ENCODE assay signal across 8 cellular contexts in genomic region chr3:45224824-45225464, GRCh38. TPM values are rescaled to one million over a fixed set of nuclear protein-coding genes. Genes with fewer than 3 reads are reported as not detected.
DNase-seq lines count a peak whose midpoint lies in the region; ATAC-seq, FAIRE-seq and TF ChIP-seq lines count a peak whose summit lies in the region.

No MANE protein-coding gene starts in this region.

- in situ Hi-C loops in GM12878 (cut with MboI) = loop anchor here (10.0 kb wide), 1 partner anchor 440 kb away; no protein-coding TSS in a partner anchor

- DNase-seq in BE2C (peak; percentile 60), GM18507 (ENCODE audit: extremely low spot score, insufficient read length, low read depth) (no peak), Peyer's patch (peak; percentile 22 to 69 (median 67)), GM12878 (ENCODE audit: low read depth, low spot score) (no peak), hypothalamus (lab: John Stamatoyannopoulos, UW) (peak in 48 of 51 donors; percentile 23 to 85 (median 61)), prostate gland (ENCODE audit: low spot score) (peak; percentile 72), OCI-LY7 (ENCODE audit: low spot score) (no peak)

- no TSS peak for BruUV-seq in GM12878 (replicated peaks; lab: Mats Ljungman, UMichigan)
- BruUV-seq in OCI-LY7 (replicated peaks; lab: Mats Ljungman, UMichigan) = no TSS peak

- POLR2A ChIA-PET in GM12878 (lab: Charles Lee) = no interaction called here
- POLR2A ChIA-PET in OCI-LY7 (lab: Charles Lee) = no interaction called here

- no peak overlapping the region for H2AFZ ChIP-seq in GM12878 (ENCODE audit: control insufficient read depth, low read depth, low read length)
- no peak overlapping the region for H2AFZ ChIP-seq in OCI-LY7 (ENCODE audit: low read length)

- no peaks in the 10 kb centered on the region for H3K79me2 ChIP-seq in GM12878 (ENCODE audit: control insufficient read depth, insufficient read depth, low read length)
- H3K79me2 ChIP-seq in OCI-LY7 (ENCODE audit: insufficient read depth, low read depth, low read length) = no peaks in the 10 kb centered on the region

- no peak overlapping the region for H3K9ac ChIP-seq in GM12878 (ENCODE audit: control insufficient read depth, insufficient read depth, low read length)

- RAD21 ChIA-PET in GM12878 (lab: Charles Lee; ENCODE audit: unreplicated experiment) = no interaction called here

- peak; percentile 33 for TF ChIP-seq CTCF in BE2C (IDR thresholded peaks at IDR 0.05; ENCODE audit: low read depth, low read length)
- peak in 4 of 6 experiments; percentile 19 to 52 (median 43) for TF ChIP-seq CTCF in Peyer's patch (IDR thresholded peaks at IDR 0.05)
- TF ChIP-seq CTCF in GM12878 (IDR thresholded peaks at IDR 0.05 in 2 of 3, conservative IDR thresholded peaks at IDR 0.05 in 1 of 3; ENCODE audit: control insufficient read depth in 2 of 3, extremely low read depth in 1 of 3, insufficient read depth in 1 of 3, low read depth in 3 of 3, low read length in 3 of 3) = peak in 2 of 3 experiments; percentile 34 to 56; a peak in 3 of 6 replicates
- peak; percentile 26 to 75 (median 55) for TF ChIP-seq CTCF in prostate gland (IDR thresholded peaks at IDR 0.05)
- no peak for TF ChIP-seq CTCF in OCI-LY7 (conservative IDR thresholded peaks at IDR 0.05; ENCODE audit: low read length)

- H3K9me2 ChIP-seq in OCI-LY7 (ENCODE audit: insufficient read depth, low read length) = no peaks in the 10 kb centered on the region

- no peak overlapping the region for H3K27ac ChIP-seq in Peyer's patch
- no peak overlapping the region for H3K27ac ChIP-seq in GM12878 (ENCODE audit: control insufficient read depth, insufficient read depth)
- peak overlapping the region in 1 of 2 donors; percentile 41 for H3K27ac ChIP-seq in prostate gland
- H3K27ac ChIP-seq in OCI-LY7 (ENCODE audit: low read depth, low read length, poor library complexity, severe bottlenecking) = no peak overlapping the region

- CTCF ChIA-PET in GM12878 (lab: Yijun Ruan, JAX) (interaction anchor here (0.7 to 2.9 kb wide), 5 partner anchors 14 to 184 kb away, joined by 3 to 10 read pairs (median 4); no protein-coding TSS in a partner anchor), OCI-LY7 (lab: Charles Lee; ENCODE audit: unreplicated experiment) (no interaction called here)

- H3K4me2 ChIP-seq in GM12878 (ENCODE audit: control insufficient read depth, insufficient read depth) (peak overlapping the region; percentile 74), OCI-LY7 (ENCODE audit: low read length) (no peak overlapping the region)

- peak; percentile 25 for ATAC-seq in HG03342 (IDR thresholded peaks at IDR 0.05; ENCODE audit: unreplicated experiment)
- peak; percentile 59 for ATAC-seq in GM12878

- H3K4me1 ChIP-seq in BE2C (no peaks in the 10 kb centered on the region), Peyer's patch (peaks cover 0 to 14% (median 8%) of the 10 kb centered on the region in 4 donors), GM12878 (ENCODE audit: control insufficient read depth, insufficient read depth, low read length) (no peaks in the 10 kb centered on the region), prostate gland (replicated peaks) (no peaks in the 10 kb centered on the region), OCI-LY7 (ENCODE audit: insufficient read depth, low read length, poor library complexity, severe bottlenecking) (no peaks in the 10 kb centered on the region)

- TF ChIP-seq EP300 in GM12878 (IDR thresholded peaks at IDR 0.05; ENCODE audit: borderline replicate concordance in 1 of 2, control insufficient read depth in 1 of 2, low read depth in 2 of 2, low read length in 2 of 2) = no peak

- 0 out of 2 replicates have a peak, but pooled peaks have one; percentile 19 for TF ChIP-seq RAD21 in GM12878 (IDR thresholded peaks at IDR 0.05; ENCODE audit: insufficient read depth, low read depth, low read length)

- SMC1A ChIA-PET in GM12878 (lab: Charles Lee; ENCODE audit: uncharacterized antibody, unreplicated experiment) = interaction anchor here (1.2 kb wide), 1 partner anchor 152 kb away, joined by 3 read pairs; no protein-coding TSS in a partner anchor

- FAIRE-seq in GM18507 (lab: Jason Lieb, UNC) (peak; percentile 46), GM12878 (lab: Jason Lieb, UNC) (no peak)

- no peaks in the 10 kb centered on the region for H4K20me1 ChIP-seq in GM12878 (ENCODE audit: control insufficient read depth, insufficient read depth)
- no peaks in the 10 kb centered on the region for H4K20me1 ChIP-seq in OCI-LY7 (ENCODE audit: insufficient read depth, low read length)

- peaks cover 30% of the 10 kb centered on the region for H3K27me3 ChIP-seq in BE2C
- peaks cover 0 to 13% of the 10 kb centered on the region in 2 donors for H3K27me3 ChIP-seq in Peyer's patch
- peaks cover 3 to 13% of the 10 kb centered on the region in 2 experiments for H3K27me3 ChIP-seq in GM12878 (replicated peaks in 1 of 2; ENCODE audit: control insufficient read depth in 2 of 2, insufficient read depth in 2 of 2, low read length in 1 of 2)
- H3K27me3 ChIP-seq in prostate gland (replicated peaks; ENCODE audit: insufficient read depth) = no peaks in the 10 kb centered on the region

- TF ChIP-seq POLR2A in Peyer's patch (IDR thresholded peaks at IDR 0.05) (no peak), GM12878 (IDR thresholded peaks at IDR 0.05; ENCODE audit: low read depth, low read length) (no peak), prostate gland (IDR thresholded peaks at IDR 0.05) (no peak)

- H3K9me3 ChIP-seq in BE2C (no peaks in the 10 kb centered on the region), Peyer's patch (no peaks in the 10 kb centered on the region), GM12878 (replicated peaks; ENCODE audit: control insufficient read depth, insufficient read depth, low read length) (no peaks in the 10 kb centered on the region), prostate gland (no peaks in the 10 kb centered on the region), OCI-LY7 (ENCODE audit: low read length) (no peaks in the 10 kb centered on the region)

- intact Hi-C loops in GM12878 (cut with micrococcal nuclease; ENCODE audit: unreplicated experiment) = no loop called here
- intact Hi-C loops in prostate gland (cut with DNase I) = loop anchor here (2.0 to 10.0 kb wide), 4 partner anchors 188 to 440 kb away; partner anchors contain the start of gene LIMD1
- intact Hi-C loops in OCI-LY7 (cut with micrococcal nuclease; ENCODE audit: unreplicated experiment) = no loop called here

- H3K4me3 ChIP-seq in BE2C (ENCODE audit: low read depth, low read length) (peak overlapping the region; percentile 28), Peyer's patch (peak overlapping the region; percentile 15 to 66 (median 58)), GM12878 (no peak overlapping the region), prostate gland (peak overlapping the region; percentile 41 to 54), OCI-LY7 (ENCODE audit: low read depth, low read length, poor library complexity, severe bottlenecking) (no peak overlapping the region)

- WGBS in GM12878 (ENCODE audit: insufficient coverage, insufficient replicate concordance, low lambda C conversion rate, missing lambda C conversion rate) = 12% methylated on average over 62 of the region's 62 CpGs
- WGBS in prostate gland = 3% methylated on average over 25 of the region's 62 CpGs

- H3K36me3 ChIP-seq in BE2C (no peaks in the 10 kb centered on the region), Peyer's patch (no peaks in the 10 kb centered on the region), GM12878 (ENCODE audit: control insufficient read depth in 2 of 2, insufficient read depth in 2 of 2, low read length in 1 of 2) (no peaks in the 10 kb centered on the region), prostate gland (no peaks in the 10 kb centered on the region), OCI-LY7 (ENCODE audit: insufficient read depth, low read length) (no peaks in the 10 kb centered on the region)

TF ChIP-seq in GM12878, 131 proteins besides CTCF, POLR2A, EP300 and RAD21:
- peak; percentile 31; the same call in 1 of the 2 replicates for TF ChIP-seq SMC3 (IDR thresholded peaks at IDR 0.05; ENCODE audit: borderline replicate concordance, low read length)
- TF ChIP-seq EED (IDR thresholded peaks at IDR 0.05; ENCODE audit: low read depth) = no peak
- TF ChIP-seq IKZF1 (conservative IDR thresholded peaks at IDR 0.05) = 0 out of 2 replicates have a peak, but pooled peaks have one; percentile 18
- TF ChIP-seq NFXL1 (IDR thresholded peaks at IDR 0.05; ENCODE audit: borderline replicate concordance) = 0 out of 2 replicates have a peak, but pooled peaks have one; percentile 22
- TF ChIP-seq SUZ12 (IDR thresholded peaks at IDR 0.05; ENCODE audit: unreplicated experiment) = peak; percentile 100
- no peak for TF ChIP-seq NFIC (IDR thresholded peaks at IDR 0.05; ENCODE audit: low read depth, low read length)
- TF ChIP-seq GATAD2B (conservative IDR thresholded peaks at IDR 0.05; ENCODE audit: low read depth) = peak; percentile 36; the same call in 1 of the 2 replicates
- peak; percentile 47; the same call in 1 of the 2 replicates for TF ChIP-seq LARP7 (IDR thresholded peaks at IDR 0.05)
- TF ChIP-seq HDGF (IDR thresholded peaks at IDR 0.05) = no peak
- TF ChIP-seq DPF2 (IDR thresholded peaks at IDR 0.05) = peak; percentile 37; the same call in 1 of the 2 replicates
TF ChIP-seq in GM12878: peak in this region for 7.

RNA-seq across cellular contexts. Expression of gene TMEM158, which starts 1.1 kb away (rescaled TPM):
- polyA plus RNA-seq in BE2C (2012; ENCODE audit: insufficient read depth, insufficient read length, low read depth) = not detected
- total RNA-seq in Peyer's patch (1 to 10 TPM in 3 of 4 donors, under 1 TPM in 1; 0.40 to 5.0 (median 1.8) TPM), GM12878 (2014; rRNA removed) (not detected in 2 replicates), GM12878 (2014; rRNA removed; fragmentation: Illumina TruSeq; extraction: Trizol) (not detected in 2 replicates), GM12878 (2021) (not detected in 2 replicates), prostate gland (10 to 100 TPM in 1 of 2 donors, 1 to 10 TPM in 1; 3.6 to 20.8 TPM), OCI-LY7 (2022) (not detected in 2 replicates)
- not detected in 2 replicates for total RNA-seq in GM12878 (2013; cell fraction: nucleolus; rRNA removed)
- not detected for polyA plus RNA-seq in GM12878 (2011; ENCODE audit: low read depth)
- polyA plus RNA-seq in GM12878 (2011; rRNA removed) (not detected in 2 replicates), GM12878 (2014; fragmentation: Illumina TruSeq; extraction: Trizol) (not detected in 2 replicates), GM12878 (2014; fragmentation: Nextera tagmentation; extraction: Ambion mirVana) (not detected), GM12878 (2014; rRNA removed) (not detected in 2 replicates), GM12878 (2016; fragmentation: Nextera tagmentation; extraction: Ambion mirVana) (not detected)
- 0.03 TPM in 1 of 2 replicates, not detected in the other for polyA plus RNA-seq in GM12878 (2011; cell fraction: cytosol; rRNA removed)
- polyA plus RNA-seq in GM12878 (2011; cell fraction: nucleus; rRNA removed) = 0.06 TPM in 1 of 2 replicates, not detected in the other
- not detected in 2 replicates for polyA plus RNA-seq in GM12878 (2012)
- polyA minus RNA-seq in GM12878 (2011; rRNA and poly(A)+ RNA removed) = not detected in 2 replicates
- polyA minus RNA-seq in GM12878 (2011; cell fraction: cytosol; rRNA and poly(A)+ RNA removed) = not detected in 2 replicates
- polyA minus RNA-seq in GM12878 (2011; cell fraction: nucleus; rRNA and poly(A)+ RNA removed) = not detected in 2 replicates
- not detected in 2 replicates for total RNA-seq in OCI-LY7 (2014; rRNA removed; shearing (Covaris generic))

Comparison
In these comparisons a context has a peak if more than half of its experiments do, and no peak if none do; other contexts are left out.
1. DNase-seq: peak in BE2C (single experiment), Peyer's patch (3 of 3), hypothalamus (48 of 51) and prostate gland (single experiment); none in GM18507 (single experiment), GM12878 (single experiment) and OCI-LY7 (single experiment).
2. H3K4me3 ChIP-seq: peak in BE2C (single experiment), Peyer's patch (4 of 4) and prostate gland (2 of 2); none in GM12878 (single experiment) and OCI-LY7 (single experiment).